ENCODE assay signal across 8 cellular contexts in the genomic region with DNA sequence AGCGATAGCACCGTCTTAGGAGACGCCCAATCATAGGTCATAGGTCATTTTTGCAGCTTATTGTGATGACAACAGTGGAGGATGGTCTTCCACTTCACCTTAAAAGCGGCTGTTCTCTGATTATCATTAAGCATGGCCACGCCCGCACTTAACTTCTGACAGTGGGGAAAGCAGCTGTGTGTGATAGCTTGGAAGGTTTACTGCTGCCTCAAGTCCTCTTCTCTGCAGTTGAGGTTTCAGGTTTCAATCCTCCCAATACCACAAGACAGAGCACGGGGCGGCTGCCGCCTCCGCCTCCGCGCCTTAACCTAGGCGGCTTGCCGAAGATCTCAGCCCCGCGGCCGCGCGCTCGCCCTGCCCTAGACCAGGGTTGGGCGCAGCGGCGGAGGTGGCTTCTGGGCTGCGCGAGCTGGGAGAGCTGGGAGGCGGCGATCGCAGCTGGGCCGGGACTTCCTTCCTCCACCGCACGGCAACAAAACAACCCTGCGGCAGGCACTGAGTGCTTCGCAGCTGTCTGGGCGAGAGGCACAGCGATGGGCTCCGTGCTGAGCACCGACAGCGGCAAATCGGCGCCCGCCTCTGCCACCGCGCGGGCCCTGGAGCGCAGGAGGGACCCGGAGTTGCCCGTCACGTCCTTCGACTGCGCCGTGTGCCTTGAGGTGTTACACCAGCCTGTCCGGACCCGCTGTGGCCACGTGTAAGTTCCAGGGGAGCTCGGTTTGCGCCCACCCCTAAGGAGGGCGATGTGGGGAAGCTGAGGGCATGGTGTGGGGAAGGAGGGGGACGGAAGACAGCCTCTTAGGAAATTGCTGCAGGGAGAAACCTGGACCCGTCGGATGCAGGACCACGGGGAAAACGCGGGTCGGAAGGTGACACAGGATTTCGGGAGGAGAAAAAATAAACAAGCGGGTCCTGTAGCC. TPM values are rescaled to one million over a fixed set of nuclear protein-coding genes. Genes with fewer than 3 reads are reported as not detected.
DNase-seq lines count a peak whose midpoint lies in the region; ATAC-seq and TF ChIP-seq lines count a peak whose summit lies in the region.

Gene RNF125, plus strand, starts transcription at position 495 of the 920 bp plus-strand sequence. Its CDS starts 39 bp downstream, at position 534.

- CTCF ChIA-PET in CD4-positive, alpha-beta memory T cell (lab: Charles Lee; ENCODE audit: partially characterized antibody), result interaction anchor here (0.7 to 3.7 kb wide), 30 partner anchors 8 to 452 kb away, joined by 3 to 42 read pairs (median 6); partner anchors contain the start of genes GAREM1, RNF138 and TRAPPC8

- intact Hi-C loops in CD4-positive, alpha-beta memory T cell (cut with micrococcal nuclease), result loop anchor here (1.0 to 2.0 kb wide), 8 partner anchors 23 to 75 kb away; partner anchors contain the start of gene TRAPPC8

- TF ChIP-seq CTCF in endodermal cell (conservative IDR thresholded peaks at IDR 0.05), result peak; percentile 26

- peaks cover 0 to 5% (median 0%) of the 10 kb centered on the region in 8 donors for H3K9me3 Mint-ChIP-seq in CD4-positive, alpha-beta memory T cell
- H3K9me3 Mint-ChIP-seq in endodermal cell, result no peaks in the 10 kb centered on the region

- no peaks in the 10 kb centered on the region for H3K27me3 Mint-ChIP-seq in CD4-positive, alpha-beta memory T cell
- peaks cover 5% of the 10 kb centered on the region for H3K27me3 Mint-ChIP-seq in endodermal cell (ENCODE audit: insufficient read depth)

- peak within 1 kb of the TSS; percentile 97 for H3K9ac ChIP-seq in endodermal cell (ENCODE audit: extremely low read depth, low read length, poor library complexity, severe bottlenecking)

- H3K4me1 ChIP-seq in CD4-positive, alpha-beta memory T cell (ENCODE audit: insufficient read depth, low read length), result peaks cover 61% of the 10 kb centered on the region
- H3K4me1 ChIP-seq in endodermal cell (ENCODE audit: control insufficient read depth, insufficient read depth, low read length) (no peaks in the 10 kb centered on the region), mesodermal cell (ENCODE audit: control insufficient read depth, insufficient read depth, low read length, poor library complexity, severe bottlenecking) (peaks cover 6% of the 10 kb centered on the region)

- no peaks in the 10 kb centered on the region for H3K36me3 ChIP-seq in CD4-positive, alpha-beta memory T cell (ENCODE audit: insufficient read depth, low read length)
- H3K36me3 ChIP-seq in endodermal cell (ENCODE audit: control insufficient read depth, insufficient read depth, low read length) (peaks cover 6% of the 10 kb centered on the region), mesodermal cell (ENCODE audit: control insufficient read depth, insufficient read depth, low read length) (no peaks in the 10 kb centered on the region)

- peak within 1 kb of the TSS; percentile 91 to 98 (median 93) for H3K4me3 Mint-ChIP-seq in CD4-positive, alpha-beta memory T cell
- peak within 1 kb of the TSS; percentile 97 for H3K4me3 Mint-ChIP-seq in endodermal cell

- ATAC-seq in GM19452 (IDR thresholded peaks at IDR 0.05; ENCODE audit: unreplicated experiment) (peak; percentile 86), HG03571 (IDR thresholded peaks at IDR 0.05; ENCODE audit: unreplicated experiment) (peak; percentile 73)

- 0 to 3% methylated on average over 19 to 66 of the region's 66 CpGs for WGBS in endodermal cell (ENCODE audit: insufficient coverage in 1 of 2, insufficient read length in 1 of 2), 2 experiments
- WGBS in mesodermal cell (ENCODE audit: insufficient coverage in 2 of 2), 2 experiments, result 1% methylated on average over 60 to 62 of the region's 66 CpGs

- H3K27me3 ChIP-seq in CD4-positive, alpha-beta memory T cell (ENCODE audit: insufficient read depth, low read length), result no peaks in the 10 kb centered on the region
- no peaks in the 10 kb centered on the region for H3K27me3 ChIP-seq in endodermal cell (ENCODE audit: control insufficient read depth, insufficient read depth, low read length, poor library complexity, severe bottlenecking)

- H3K9me3 ChIP-seq in CD4-positive, alpha-beta memory T cell (ENCODE audit: control insufficient read depth in 1 of 2, low read length in 2 of 2), result no peaks in the 10 kb centered on the region
- H3K9me3 ChIP-seq in endodermal cell (ENCODE audit: control insufficient read depth, low read length) (peaks cover 6% of the 10 kb centered on the region), mesodermal cell (ENCODE audit: control insufficient read depth, low read length) (no peaks in the 10 kb centered on the region)

- peak within 1 kb of the TSS; percentile 92 to 99 (median 94) for H3K27ac Mint-ChIP-seq in CD4-positive, alpha-beta memory T cell
- peak within 1 kb of the TSS; percentile 98 for H3K27ac Mint-ChIP-seq in endodermal cell

- peak within 1 kb of the TSS; percentile 73 for H3K27ac ChIP-seq in CD4-positive, alpha-beta memory T cell (ENCODE audit: low read depth, low read length)
- H3K27ac ChIP-seq in endodermal cell (ENCODE audit: low read depth, low read length) (peak within 1 kb of the TSS; percentile 19), mesodermal cell (ENCODE audit: low read depth, low read length, severe bottlenecking) (peak within 1 kb of the TSS; percentile 24)

- POLR2A ChIA-PET in CD4-positive, alpha-beta memory T cell (lab: Charles Lee; ENCODE audit: partially characterized antibody), result interaction anchor here (0.7 to 12.1 kb wide), 40 partner anchors 8 to 140 kb away, joined by 3 to 280 read pairs (median 6); partner anchors contain the start of genes RNF138 and TRAPPC8

- peaks cover 36 to 84% (median 52%) of the 10 kb centered on the region in 4 donors for H3K4me1 Mint-ChIP-seq in CD4-positive, alpha-beta memory T cell
- peaks cover 8% of the 10 kb centered on the region for H3K4me1 Mint-ChIP-seq in endodermal cell

- peaks cover 11 to 32% of the 10 kb centered on the region in 2 donors for H3K36me3 Mint-ChIP-seq in CD4-positive, alpha-beta memory T cell
- peaks cover 8% of the 10 kb centered on the region for H3K36me3 Mint-ChIP-seq in endodermal cell (ENCODE audit: low read depth)

- peak within 1 kb of the TSS; percentile 86 to 90 for H3K4me3 ChIP-seq in CD4-positive, alpha-beta memory T cell (ENCODE audit: low read length in 2 of 2)
- H3K4me3 ChIP-seq in endodermal cell (ENCODE audit: low read length) (peak within 1 kb of the TSS; percentile 94), mesodermal cell (ENCODE audit: extremely low read depth, insufficient read depth, low read length, poor library complexity, severe bottlenecking) (peak within 1 kb of the TSS; percentile 52)

- DNase-seq in CD4-positive, alpha-beta memory T cell, result peak; percentile 92 to 97 (median 96)
- DNase-seq in NK-92 treated with Interleukin-12 subunit alpha and Interleukin-12 subunit beta, amount 100 ng/mL, for 24 hours (lab: John Stamatoyannopoulos, UW), result peak; percentile 81
- peak; percentile 71 to 74 for DNase-seq in activated CD8-positive, alpha-beta memory T cell treated with anti-CD3 and anti-CD28 coated beads for 4 hours (ENCODE audit: low read depth in 2 of 2)
- DNase-seq in endodermal cell, result peak; percentile 95
- DNase-seq in stimulated activated CD8-positive, alpha-beta memory T cell treated with anti-CD3 and anti-CD28 coated beads, Interleukin-15, amount 100 ng/mL, for 24 hours (ENCODE audit: low read depth), result peak; percentile 61

RNA-seq across cellular contexts. Expression of gene RNF125, which starts in this region (rescaled TPM):
- 10 to 100 TPM; 38.2 to 40.3 TPM for total RNA-seq in CD4-positive, alpha-beta memory T cell
- polyA plus RNA-seq in CD4-positive, alpha-beta memory T cell, result 10 to 100 TPM; 62.8 to 82.7 TPM
- 10 to 100 TPM; 19.3 to 29.3 TPM for total RNA-seq in endodermal cell
- 6.1 TPM for polyA plus RNA-seq in endodermal cell (2013, experiment 1 of 2)
- polyA plus RNA-seq in endodermal cell (2013, experiment 2 of 2), result 7.5 TPM
- 0.66 TPM for polyA plus RNA-seq in mesodermal cell (2013, experiment 1 of 2)
- polyA plus RNA-seq in mesodermal cell (2013, experiment 2 of 2), result 1.3 TPM

Comparison
In these comparisons a context has a peak if more than half of its experiments do, and no peak if none do; other contexts are left out.
1. Peak in every context shown above with its lines: DNase-seq, ATAC-seq, H3K4me3 ChIP-seq and H3K27ac ChIP-seq.
2. H3K27ac ChIP-seq: peak in every context shown above with its lines; median percentile 73 in CD4-positive, alpha-beta memory T cell; 24 in mesodermal cell; 19 in endodermal cell.